ENCODE assay signal across 21 cellular contexts in genomic region chr2:109138449-109138848, GRCh38. TPM values are rescaled to one million over a fixed set of nuclear protein-coding genes. Genes with fewer than 3 reads are reported as not detected.
DNase-seq lines count a peak whose midpoint lies in the region; ATAC-seq and TF ChIP-seq lines count a peak whose summit lies in the region.
"Had no signal": no experiment of that assay in that cellular context is flagged by ENCODE, and none has a peak within 500 bp of the region (broad histone marks: within the 10 kb centered on the region; RNA-seq: fewer than 3 reads in every experiment).

No MANE protein-coding gene starts in this region.

- H3K27me3 Mint-ChIP-seq in brain (no peaks in the 10 kb centered on the region), neural progenitor cell (ENCODE audit: insufficient read depth, low read depth) (peaks cover 8% of the 10 kb centered on the region)
- peaks cover 66 to 94% of the 10 kb centered on the region in 2 donors for H3K27me3 Mint-ChIP-seq in effector memory CD8-positive, alpha-beta T cell

- no peak overlapping the region for H2AFZ ChIP-seq in neural progenitor cell (replicated peaks)

- H3K4me2 ChIP-seq in neural progenitor cell: no peak overlapping the region

- H3K4me1 ChIP-seq in neural progenitor cell: peaks cover 34% of the 10 kb centered on the region
- no peaks in the 10 kb centered on the region for H3K4me1 ChIP-seq in gastroesophageal sphincter
- H3K4me1 ChIP-seq: SJCRH30 had no signal

- H3K9me3 Mint-ChIP-seq in brain (peaks cover 0 to 2% (median 0%) of the 10 kb centered on the region in 5 experiments), neural progenitor cell (no peaks in the 10 kb centered on the region)
- no peaks in the 10 kb centered on the region for H3K9me3 Mint-ChIP-seq in effector memory CD8-positive, alpha-beta T cell
- H3K9me3 Mint-ChIP-seq: CD8-positive, alpha-beta T cell; T-cell had no signal

- WGBS in gastroesophageal sphincter (ENCODE audit: low coverage in 1 of 2), 2 donors: 80% methylated on average over 1 of the region's 2 CpGs; no CpG with 5 or more reads in 1 of the 2 donors

- H3K4me3 Mint-ChIP-seq in brain (peak overlapping the region in 3 of 5 experiments; percentile 12 to 69 (median 15)), neural progenitor cell (no peak overlapping the region)
- H3K4me3 Mint-ChIP-seq in effector memory CD8-positive, alpha-beta T cell: no peak overlapping the region
- H3K4me3 Mint-ChIP-seq: CD8-positive, alpha-beta T cell; T-cell had no signal

- no peak overlapping the region for H3K27ac ChIP-seq in neural progenitor cell
- no peak overlapping the region for H3K27ac ChIP-seq in gastroesophageal sphincter
- H3K27ac ChIP-seq: SJCRH30 had no signal

- TF ChIP-seq CTCF in brain (conservative IDR thresholded peaks at IDR 0.05) (no peak), neural progenitor cell (IDR thresholded peaks at IDR 0.05) (no peak), gastroesophageal sphincter (IDR thresholded peaks at IDR 0.05) (no peak)

- H3K36me3 Mint-ChIP-seq in brain (no peaks in the 10 kb centered on the region), neural progenitor cell (no peaks in the 10 kb centered on the region)
- H3K36me3 Mint-ChIP-seq in effector memory CD8-positive, alpha-beta T cell (ENCODE audit: insufficient read depth): no peaks in the 10 kb centered on the region
- H3K36me3 Mint-ChIP-seq: CD8-positive, alpha-beta T cell; T-cell had no signal

- no peak overlapping the region for H3K9ac ChIP-seq in neural progenitor cell

- H3K27ac Mint-ChIP-seq in brain (peak overlapping the region in 4 of 5 experiments; percentile 16 to 95 (median 50)), neural progenitor cell (peak overlapping the region; percentile 41)
- no peak overlapping the region for H3K27ac Mint-ChIP-seq in effector memory CD8-positive, alpha-beta T cell
- H3K27ac Mint-ChIP-seq: CD8-positive, alpha-beta T cell; T-cell had no signal

- TF ChIP-seq EP300 in gastroesophageal sphincter (IDR thresholded peaks at IDR 0.05): no peak

- peak; percentile 31 for DNase-seq in COLO668 (lab: John Stamatoyannopoulos, UW; ENCODE audit: unreplicated experiment)
- no peak for DNase-seq in neural progenitor cell (ENCODE audit: low spot score)
- no peak for DNase-seq in effector memory CD8-positive, alpha-beta T cell
- no peak for DNase-seq in cerebellar nuclear complex (lab: John Stamatoyannopoulos, UW)
- DNase-seq: Calu3; CD8-positive, alpha-beta T cell; DMS153; EL; H7; NCI-H1417 treated with DMSO at 0.1 percent for 48 hours; NCI-H187; NCI-H510A; NCI-H748 treated with DMSO at 0.1 percent for 48 hours; NK-92 treated with Interleukin-12 subunit alpha and Interleukin-12 subunit beta, amount 100 ng/mL, for 24 hours; SJCRH30; T-cell had no signal

- ATAC-seq in GM18505 (IDR thresholded peaks at IDR 0.05; ENCODE audit: unreplicated experiment) (peak; percentile 46), gastroesophageal sphincter (no peak), GM18498 (IDR thresholded peaks at IDR 0.05; ENCODE audit: unreplicated experiment) (no peak)
- no peak for ATAC-seq in effector memory CD8-positive, alpha-beta T cell (replicated peaks)
- ATAC-seq: CD8-positive, alpha-beta T cell; Panc1; T-cell had no signal

- H3K79me2 ChIP-seq in neural progenitor cell (ENCODE audit: low read depth): no peaks in the 10 kb centered on the region

- H3K4me1 Mint-ChIP-seq in brain (peaks cover 76% of the 10 kb centered on the region), neural progenitor cell (peaks cover 66% of the 10 kb centered on the region)
- H3K4me1 Mint-ChIP-seq in effector memory CD8-positive, alpha-beta T cell (ENCODE audit: low read depth in 2 of 2): peaks cover 7 to 10% of the 10 kb centered on the region in 2 donors

- peaks cover 9% of the 10 kb centered on the region for H3F3A ChIP-seq in neural progenitor cell (ENCODE audit: low read depth)

- H3K4me3 ChIP-seq in neural progenitor cell: no peak overlapping the region
- H3K4me3 ChIP-seq in gastroesophageal sphincter: no peak overlapping the region
- H3K4me3 ChIP-seq: SJCRH30 had no signal

- no peaks in the 10 kb centered on the region for H3K9me3 ChIP-seq in neural progenitor cell (ENCODE audit: low read depth)
- H3K9me3 ChIP-seq in gastroesophageal sphincter: no peaks in the 10 kb centered on the region
- H3K9me3 ChIP-seq: SJCRH30 had no signal

- H3K27me3 ChIP-seq in neural progenitor cell (peaks cover 21% of the 10 kb centered on the region), gastroesophageal sphincter (no peaks in the 10 kb centered on the region)

- H3K36me3 ChIP-seq in neural progenitor cell (no peaks in the 10 kb centered on the region), gastroesophageal sphincter (no peaks in the 10 kb centered on the region)
- H3K36me3 ChIP-seq: SJCRH30 had no signal

- TF ChIP-seq POLR2A in GM18505 (IDR thresholded peaks at IDR 0.05; ENCODE audit: borderline replicate concordance, extremely low read depth, insufficient read depth, insufficient read length): no peak
- TF ChIP-seq POLR2A in gastroesophageal sphincter (IDR thresholded peaks at IDR 0.05): no peak

- peaks cover 19% of the 10 kb centered on the region for H4K20me1 ChIP-seq in neural progenitor cell (ENCODE audit: low read depth)

RNA-seq across cellular contexts. Expression of gene SH3RF3, which starts 9.4 kb away (rescaled TPM):
- polyA plus RNA-seq in brain (ENCODE audit: insufficient read depth, low read depth, low replicate concordance): 2.3 TPM
- total RNA-seq in neural progenitor cell (ENCODE audit: low replicate concordance) (0.28 TPM in 2 replicates), gastroesophageal sphincter (10 to 100 TPM; 10.1 to 15.8 (median 13.2) TPM)

Comparison
In these comparisons a context has a peak if more than half of its experiments do, and no peak if none do; other contexts are left out.
1. H3K27ac Mint-ChIP-seq: peak in brain (4 of 5) and neural progenitor cell (single experiment); none in effector memory CD8-positive, alpha-beta T cell (0 of 2).
2. H3K4me3 Mint-ChIP-seq: peak in brain (3 of 5); none in neural progenitor cell (single experiment) and effector memory CD8-positive, alpha-beta T cell (0 of 2).